In the genomic region with DNA sequence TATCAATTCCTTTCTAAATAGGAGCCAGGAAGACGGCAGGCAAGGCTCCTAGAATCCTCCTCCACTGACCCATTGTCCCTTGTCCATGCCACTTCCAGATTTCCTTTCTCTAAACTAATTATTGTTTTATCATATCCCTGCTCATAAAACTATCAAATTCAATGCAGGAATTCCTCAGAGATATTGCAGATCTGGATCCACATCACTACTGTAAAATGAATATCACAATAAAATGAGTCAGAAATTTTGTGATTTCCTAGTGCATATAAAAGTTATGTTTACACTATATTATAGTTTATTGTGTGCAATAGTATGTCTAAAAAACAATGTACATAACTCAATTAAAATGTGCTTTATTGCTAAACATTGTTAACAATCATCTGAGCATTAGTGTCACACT, we compare ENCODE assay signal across 7 cellular contexts.
"Had no signal": no experiment of that assay in that cellular context is flagged by ENCODE, and none has a peak within 500 bp of the region (broad histone marks: within the 10 kb centered on the region; RNA-seq: fewer than 3 reads in every experiment).

No MANE protein-coding gene starts in this region.

- DNase-seq: IMR-90, KBM-7, KG1 had no signal

- H3K27ac ChIP-seq: HL-60 had no signal

- H3K4me3 ChIP-seq: K562 had no signal

- H3K4me1 Mint-ChIP-seq: IgD-negative memory B cell had no signal

- H3K36me3 Mint-ChIP-seq: IgD-negative memory B cell had no signal

- ATAC-seq: HepG2, K562 had no signal

- H3K27ac Mint-ChIP-seq: IgD-negative memory B cell had no signal

- H3K27me3 Mint-ChIP-seq: IgD-negative memory B cell had no signal

- H3K4me3 Mint-ChIP-seq: IgD-negative memory B cell had no signal
